In genomic region chr1:145962157-145963102, GRCh38 we compare ENCODE assay signal across 1 cellular context.
TF ChIP-seq lines count a peak whose summit lies in the region.

No MANE protein-coding gene starts in this region.

TF ChIP-seq in K562, 482 proteins besides CTCF, POLR2A, EP300 and RAD21 (continues in another document):
- TF ChIP-seq ZNF184 (CRISPR knock-in tag; IDR thresholded peaks at IDR 0.05) (no peak), ZNF121 (CRISPR knock-in tag; conservative IDR thresholded peaks at IDR 0.05) (peak; percentile 25; the same call in 1 of the 2 replicates), ZNF124 (CRISPR knock-in tag; IDR thresholded peaks at IDR 0.05) (no peak), NFRKB (IDR thresholded peaks at IDR 0.05; ENCODE audit: low read depth) (no peak), KDM1A (IDR thresholded peaks at IDR 0.05) (peak; percentile 69 to 81; a peak in 3 of 4 replicates), CREB5 (CRISPR knock-in tag; IDR thresholded peaks at IDR 0.05) (no peak), HDAC1 (IDR thresholded peaks at IDR 0.05) (0 out of 4 replicates have a peak, but pooled peaks of 1 of the 2 experiments have one; percentile 25), EGR1 (conservative IDR thresholded peaks at IDR 0.05) (peak; percentile 3; the same call in 1 of the 2 replicates), ATF2 (CRISPR knock-in tag; IDR thresholded peaks at IDR 0.05) (no peak), POLR2G (IDR thresholded peaks at IDR 0.05; ENCODE audit: low read depth, low read length) (0 out of 2 replicates have a peak, but pooled peaks have one; percentile 29), MAZ (CRISPR knock-in tag; conservative IDR thresholded peaks at IDR 0.05 in 1 of 2, IDR thresholded peaks at IDR 0.05 in 1 of 2) (0 out of 4 replicates have a peak, but pooled peaks of 1 of the 2 experiments have one; percentile 32), SREBF1 (IDR thresholded peaks at IDR 0.05; ENCODE audit: borderline replicate concordance, low read depth, low read length) (no peak), MEF2D (tag; conservative IDR thresholded peaks at IDR 0.05; ENCODE audit: low read depth) (peak; percentile 92), NRF1 (conservative IDR thresholded peaks at IDR 0.05 in 1 of 2, IDR thresholded peaks at IDR 0.05 in 1 of 2) (peak in 1 of 2 experiments; percentile 4; a peak in 1 of 4 replicates), LCOR (CRISPR knock-in tag; IDR thresholded peaks at IDR 0.05) (peak; percentile 65; the same call in 1 of the 2 replicates), PHF21A (IDR thresholded peaks at IDR 0.05; ENCODE audit: borderline replicate concordance, low read depth) (peak; percentile 81; the same call in 1 of the 2 replicates), ETV5 (CRISPR knock-in tag; IDR thresholded peaks at IDR 0.05; ENCODE audit: low read depth) (0 out of 2 replicates have a peak, but pooled peaks have one; percentile 25), NFE2 (IDR thresholded peaks at IDR 0.05; ENCODE audit: low read depth) (peak; percentile 38), ZBTB12 (CRISPR knock-in tag; IDR thresholded peaks at IDR 0.05) (no peak), ZBTB40 (IDR thresholded peaks at IDR 0.05) (peak; percentile 12; the same call in 1 of the 2 replicates), ZBTB40 (CRISPR knock-in tag; IDR thresholded peaks at IDR 0.05) (no peak), SMARCA5 (IDR thresholded peaks at IDR 0.05) (peak; percentile 14; the same call in 1 of the 2 replicates), ZBTB7A (IDR thresholded peaks at IDR 0.05; ENCODE audit: borderline replicate concordance, control insufficient read depth, low read depth, low read length) (peak; percentile 17; the same call in 1 of the 2 replicates), ZBTB11 (CRISPR knock-in tag; IDR thresholded peaks at IDR 0.05) (0 out of 6 replicates have a peak, but pooled peaks of 1 of the 3 experiments have one; percentile 24), ZNF740 (CRISPR knock-in tag; IDR thresholded peaks at IDR 0.05) (peak; percentile 39; the same call in 1 of the 2 replicates), ZNF740 (tag; IDR thresholded peaks at IDR 0.05) (peak in 1 of 2 experiments; percentile 97; a peak in 2 of 4 replicates), RERE (CRISPR knock-in tag; IDR thresholded peaks at IDR 0.05; ENCODE audit: borderline replicate concordance) (no peak), TFAP4 (CRISPR knock-in tag; IDR thresholded peaks at IDR 0.05; ENCODE audit: borderline replicate concordance) (0 out of 2 replicates have a peak, but pooled peaks have one; percentile 21), HDGF (IDR thresholded peaks at IDR 0.05) (no peak), MEF2A (IDR thresholded peaks at IDR 0.05; ENCODE audit: control insufficient read depth, low read depth, low read length) (peak; percentile 89)
